ENCODE assay signal across 18 cellular contexts in the genomic region with DNA sequence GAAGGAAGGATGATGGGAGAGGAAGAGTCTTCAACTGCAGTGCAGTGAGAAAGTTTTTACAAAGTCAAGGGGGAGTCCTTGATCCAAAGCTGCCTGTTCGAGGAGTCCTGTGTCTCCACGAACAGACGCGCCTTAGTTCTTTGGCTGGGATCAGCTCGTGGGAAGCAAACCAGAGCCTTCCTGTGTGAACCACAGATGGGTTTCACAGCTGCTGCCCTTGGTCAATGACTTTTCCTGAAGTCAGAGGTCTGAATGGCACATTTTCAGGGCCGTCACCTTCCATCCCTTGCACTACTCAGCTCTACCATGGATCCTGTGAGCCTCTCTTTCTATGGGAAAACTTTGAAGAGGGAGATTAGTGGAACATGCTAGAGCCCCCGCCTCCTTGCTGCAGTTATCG. TPM values are rescaled to one million over a fixed set of nuclear protein-coding genes. Genes with fewer than 3 reads are reported as not detected.
DNase-seq lines count a peak whose midpoint lies in the region; ATAC-seq and TF ChIP-seq lines count a peak whose summit lies in the region.
"Had no signal": no experiment of that assay in that cellular context is flagged by ENCODE, and none has a peak within 500 bp of the region (broad histone marks: within the 10 kb centered on the region; RNA-seq: fewer than 3 reads in every experiment).

No MANE protein-coding gene starts in this region.

- H3K27me3 ChIP-seq in GM23338 (ENCODE audit: insufficient read depth), result no peaks in the 10 kb centered on the region
- H3K27me3 ChIP-seq in smooth muscle cell (ENCODE audit: low read depth), result peaks cover 7% of the 10 kb centered on the region

- no peak overlapping the region for H3K4me2 ChIP-seq in GM23338
- no peak overlapping the region for H3K4me2 ChIP-seq in smooth muscle cell
- H3K4me2 ChIP-seq: SK-N-SH had no signal

- H3K4me3 Mint-ChIP-seq in GM23338, result no peak overlapping the region
- no peak overlapping the region for H3K4me3 Mint-ChIP-seq in glutamatergic neuron (ENCODE audit: unreplicated experiment)
- peak overlapping the region; percentile 56 for H3K4me3 Mint-ChIP-seq in neural crest cell

- H3K36me3 ChIP-seq in GM23338 (ENCODE audit: insufficient read depth), result no peaks in the 10 kb centered on the region; the same call in 1 of the 2 replicates
- no peaks in the 10 kb centered on the region for H3K36me3 ChIP-seq in smooth muscle cell (ENCODE audit: low read depth)

- H3K9ac ChIP-seq in smooth muscle cell (ENCODE audit: low read depth), result no peak overlapping the region
- H3K9ac ChIP-seq: SK-N-SH had no signal

- no peak overlapping the region for H2AFZ ChIP-seq in GM23338
- H2AFZ ChIP-seq in smooth muscle cell (ENCODE audit: low read depth), result no peak overlapping the region

- no peak for DNase-seq in GM23338 (ENCODE audit: low spot score)
- DNase-seq in glutamatergic neuron, result no peak
- no peak for DNase-seq in neural crest cell (ENCODE audit: low read depth, low spot score)
- DNase-seq in smooth muscle cell (lab: John Stamatoyannopoulos, UW; ENCODE audit: unreplicated experiment), result no peak
- no peak for DNase-seq in putamen (ENCODE audit: low spot score)
- no peak for DNase-seq in NCI-H128 (lab: John Stamatoyannopoulos, UW; ENCODE audit: unreplicated experiment)
- DNase-seq: ACHN; Calu3; CD4-positive, alpha-beta memory T cell; NCI-H1092 treated with DMSO at 0.1 percent for 48 hours; NCI-H2107; NCI-H510A treated with DMSO at 0.1 percent for 48 hours; NCI-H774; SHP77 treated with DMSO at 0.1 percent for 48 hours; SK-N-SH had no signal

- H3F3A ChIP-seq in GM23338 (replicated peaks; ENCODE audit: low read depth), result peaks cover 14% of the 10 kb centered on the region; the same call in 1 of the 2 replicates
- no peaks in the 10 kb centered on the region for H3F3A ChIP-seq in smooth muscle cell (ENCODE audit: low read depth)

- no peaks in the 10 kb centered on the region for H3K9me3 Mint-ChIP-seq in GM23338
- peaks cover 12% of the 10 kb centered on the region for H3K9me3 Mint-ChIP-seq in glutamatergic neuron (ENCODE audit: unreplicated experiment)
- no peaks in the 10 kb centered on the region for H3K9me3 Mint-ChIP-seq in neural crest cell
- H3K9me3 Mint-ChIP-seq: CD4-positive, alpha-beta memory T cell had no signal

- H4K20me1 ChIP-seq in GM23338 (replicated peaks; ENCODE audit: insufficient read depth), result no peaks in the 10 kb centered on the region; the same call in none of the 2 replicates
- H4K20me1 ChIP-seq in smooth muscle cell (ENCODE audit: low read depth), result no peaks in the 10 kb centered on the region

- H3K27ac ChIP-seq in GM23338 (ENCODE audit: low read depth) (0 out of 2 replicates have a peak overlapping the region, but pooled peaks have one; percentile 55), smooth muscle cell (ENCODE audit: low read depth) (no peak overlapping the region)

- H3K4me3 ChIP-seq in GM23338, result no peak overlapping the region
- no peak overlapping the region for H3K4me3 ChIP-seq in smooth muscle cell
- H3K4me3 ChIP-seq: K562 had no signal

- ATAC-seq in GM23338, result no peak
- no peak for ATAC-seq in HG03342 (IDR thresholded peaks at IDR 0.05; ENCODE audit: unreplicated experiment)
- ATAC-seq: K562 had no signal

- H3K4me1 Mint-ChIP-seq in GM23338 (peaks cover 21% of the 10 kb centered on the region), glutamatergic neuron (ENCODE audit: low read depth, unreplicated experiment) (peaks cover 17% of the 10 kb centered on the region), neural crest cell (peaks cover 24% of the 10 kb centered on the region)

- no peak for TF ChIP-seq CTCF in GM23338 (conservative IDR thresholded peaks at IDR 0.05; ENCODE audit: low read depth in 2 of 2)
- TF ChIP-seq CTCF in glutamatergic neuron (IDR thresholded peaks at IDR 0.05; ENCODE audit: partially characterized antibody, unreplicated experiment), result no peak
- no peak for TF ChIP-seq CTCF in neural crest cell (conservative IDR thresholded peaks at IDR 0.05)
- TF ChIP-seq CTCF in smooth muscle cell (IDR thresholded peaks at IDR 0.05; ENCODE audit: borderline replicate concordance, insufficient read depth, poor library complexity, severe bottlenecking), result no peak

- no peaks in the 10 kb centered on the region for H3K9me3 ChIP-seq in smooth muscle cell (replicated peaks; ENCODE audit: low read depth)
- H3K9me3 ChIP-seq: SK-N-SH had no signal

- H3K27ac Mint-ChIP-seq in GM23338, result no peak overlapping the region
- peak overlapping the region; percentile 84 for H3K27ac Mint-ChIP-seq in glutamatergic neuron (ENCODE audit: unreplicated experiment)
- H3K27ac Mint-ChIP-seq in neural crest cell (ENCODE audit: unreplicated experiment), result no peak overlapping the region

- H3K79me2 ChIP-seq in GM23338 (replicated peaks; ENCODE audit: insufficient read depth), result peaks cover 32% of the 10 kb centered on the region
- H3K79me2 ChIP-seq in smooth muscle cell (ENCODE audit: low read depth), result no peaks in the 10 kb centered on the region

- H3K9me2 ChIP-seq in GM23338 (ENCODE audit: insufficient read depth), result no peaks in the 10 kb centered on the region
- H3K9me2 ChIP-seq: SK-N-SH had no signal

- 85% methylated on average over 8 of the region's 8 CpGs for WGBS in smooth muscle cell (ENCODE audit: low lambda C conversion rate)

- peaks cover 19% of the 10 kb centered on the region for H3K36me3 Mint-ChIP-seq in GM23338 (ENCODE audit: low read depth)
- no peaks in the 10 kb centered on the region for H3K36me3 Mint-ChIP-seq in glutamatergic neuron (ENCODE audit: unreplicated experiment)
- no peaks in the 10 kb centered on the region for H3K36me3 Mint-ChIP-seq in neural crest cell (ENCODE audit: low read depth)

- peaks cover 13% of the 10 kb centered on the region for H3K27me3 Mint-ChIP-seq in GM23338 (ENCODE audit: insufficient read depth, low read depth, poor library complexity)
- peaks cover 21% of the 10 kb centered on the region for H3K27me3 Mint-ChIP-seq in glutamatergic neuron (ENCODE audit: unreplicated experiment)
- H3K27me3 Mint-ChIP-seq in neural crest cell (ENCODE audit: low read depth), result no peaks in the 10 kb centered on the region
- H3K27me3 Mint-ChIP-seq: CD4-positive, alpha-beta memory T cell had no signal

- H3K4me1 ChIP-seq in GM23338 (ENCODE audit: insufficient read depth), result peaks cover 19% of the 10 kb centered on the region
- no peaks in the 10 kb centered on the region for H3K4me1 ChIP-seq in smooth muscle cell (ENCODE audit: low read depth)

TF ChIP-seq in GM23338, 12 proteins besides CTCF, POLR2A, EP300 and RAD21 (continues in another document):
- TF ChIP-seq STAT1 (IDR thresholded peaks at IDR 0.05; ENCODE audit: unreplicated experiment) (no peak), EZH2phosphoT487 (IDR thresholded peaks at IDR 0.05; ENCODE audit: unreplicated experiment) (no peak), CREB1 (CRISPR knock-in tag; IDR thresholded peaks at IDR 0.05; ENCODE audit: low read depth) (no peak), ZNF331 (CRISPR knock-in tag; IDR thresholded peaks at IDR 0.05; ENCODE audit: low read depth) (no peak), JUNB (IDR thresholded peaks at IDR 0.05; ENCODE audit: unreplicated experiment) (no peak), POLR2AphosphoS5 (IDR thresholded peaks at IDR 0.05; ENCODE audit: low read depth) (no peak), ZNF114 (CRISPR knock-in tag; IDR thresholded peaks at IDR 0.05) (no peak), EZH2 (IDR thresholded peaks at IDR 0.05; ENCODE audit: low read depth, unreplicated experiment) (no peak), NANOG (IDR thresholded peaks at IDR 0.05; ENCODE audit: borderline replicate concordance) (no peak), ETS1 (IDR thresholded peaks at IDR 0.05) (no peak)
- TF ChIP-seq, protein P1, sequence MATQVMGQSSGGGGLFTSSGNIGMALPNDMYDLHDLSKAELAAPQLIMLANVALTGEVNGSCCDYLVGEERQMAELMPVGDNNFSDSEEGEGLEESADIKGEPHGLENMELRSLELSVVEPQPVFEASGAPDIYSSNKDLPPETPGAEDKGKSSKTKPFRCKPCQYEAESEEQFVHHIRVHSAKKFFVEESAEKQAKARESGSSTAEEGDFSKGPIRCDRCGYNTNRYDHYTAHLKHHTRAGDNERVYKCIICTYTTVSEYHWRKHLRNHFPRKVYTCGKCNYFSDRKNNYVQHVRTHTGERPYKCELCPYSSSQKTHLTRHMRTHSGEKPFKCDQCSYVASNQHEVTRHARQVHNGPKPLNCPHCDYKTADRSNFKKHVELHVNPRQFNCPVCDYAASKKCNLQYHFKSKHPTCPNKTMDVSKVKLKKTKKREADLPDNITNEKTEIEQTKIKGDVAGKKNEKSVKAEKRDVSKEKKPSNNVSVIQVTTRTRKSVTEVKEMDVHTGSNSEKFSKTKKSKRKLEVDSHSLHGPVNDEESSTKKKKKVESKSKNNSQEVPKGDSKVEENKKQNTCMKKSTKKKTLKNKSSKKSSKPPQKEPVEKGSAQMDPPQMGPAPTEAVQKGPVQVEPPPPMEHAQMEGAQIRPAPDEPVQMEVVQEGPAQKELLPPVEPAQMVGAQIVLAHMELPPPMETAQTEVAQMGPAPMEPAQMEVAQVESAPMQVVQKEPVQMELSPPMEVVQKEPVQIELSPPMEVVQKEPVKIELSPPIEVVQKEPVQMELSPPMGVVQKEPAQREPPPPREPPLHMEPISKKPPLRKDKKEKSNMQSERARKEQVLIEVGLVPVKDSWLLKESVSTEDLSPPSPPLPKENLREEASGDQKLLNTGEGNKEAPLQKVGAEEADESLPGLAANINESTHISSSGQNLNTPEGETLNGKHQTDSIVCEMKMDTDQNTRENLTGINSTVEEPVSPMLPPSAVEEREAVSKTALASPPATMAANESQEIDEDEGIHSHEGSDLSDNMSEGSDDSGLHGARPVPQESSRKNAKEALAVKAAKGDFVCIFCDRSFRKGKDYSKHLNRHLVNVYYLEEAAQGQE (IDR thresholded peaks at IDR 0.05; ENCODE audit: unreplicated experiment), result no peak

RNA-seq across cellular contexts. Expression of gene SBK1, which starts 4.2 kb away (rescaled TPM):
- 59.8 and 68.1 TPM in 2 replicates for total RNA-seq in GM23338 (2014; rRNA removed; shearing (Covaris generic))
- polyA plus RNA-seq in GM23338 (2016; fragmentation: Nextera tagmentation; extraction: Ambion mirVana) (23.9 and 25.5 TPM in 2 replicates), smooth muscle cell (3.1 and 7.5 TPM in 2 replicates)
- total RNA-seq in glutamatergic neuron (ENCODE audit: unreplicated experiment) (117 TPM), neural crest cell (79.0 and 79.3 TPM in 2 replicates), smooth muscle cell (0.94 and 1.9 TPM in 2 replicates)
- total RNA-seq: RPMI7951 had no signal

Comparison
In these comparisons a context has a peak if more than half of its experiments do, and no peak if none do; other contexts are left out.
1. RNA of gene SBK1, which starts 4.2 kb away (total RNA-seq): 117 TPM in glutamatergic neuron (single experiment), 79.0 to 79.3 TPM in neural crest cell and 59.8 to 68.1 TPM in GM23338; 0.94 to 1.9 TPM in smooth muscle cell; every median in the first group is over 10 times any median in the second.